In genomic region chr2:111705711-111706323, GRCh38 we compare ENCODE assay signal across 8 cellular contexts.
DNase-seq lines count a peak whose midpoint lies in the region; ATAC-seq and TF ChIP-seq lines count a peak whose summit lies in the region.

No MANE protein-coding gene starts in this region.

- ATAC-seq in HG02938 (IDR thresholded peaks at IDR 0.05; ENCODE audit: unreplicated experiment): peak; percentile 83

- H3K4me1 Mint-ChIP-seq in glutamatergic neuron (ENCODE audit: low read depth, unreplicated experiment): peaks cover 9% of the 10 kb centered on the region

- DNase-seq in activated gamma-delta T cell treated with Interleukin-2 at 50 U/mL for 16 hours (peak; percentile 22), activated gamma-delta T cell (lab: John Stamatoyannopoulos, UW) (no peak), NCI-H146 treated with DMSO at 0.1 percent for 48 hours (lab: John Stamatoyannopoulos, UW; ENCODE audit: unreplicated experiment) (peak; percentile 53), fibroblast of pulmonary artery (ENCODE audit: low read depth) (peak; percentile 67), smooth muscle cell of the brain vasculature (ENCODE audit: low read depth, low spot score) (peak; percentile 73), glutamatergic neuron (no peak)
- peak; percentile 20 to 34 for DNase-seq in activated CD4-positive, alpha-beta T cell treated with anti-CD3 and anti-CD28 coated beads, Interleukin-2, amount 50 U/mL, for 4 hours

- H3K9me3 Mint-ChIP-seq in glutamatergic neuron (ENCODE audit: unreplicated experiment): no peaks in the 10 kb centered on the region

- H3K4me3 Mint-ChIP-seq in glutamatergic neuron (ENCODE audit: unreplicated experiment): no peak overlapping the region

- no peak overlapping the region for H3K4me3 ChIP-seq in fibroblast of pulmonary artery (replicated peaks; ENCODE audit: low read depth, low read length)

- H3K27ac Mint-ChIP-seq in glutamatergic neuron (ENCODE audit: unreplicated experiment): no peak overlapping the region

- H3K36me3 Mint-ChIP-seq in glutamatergic neuron (ENCODE audit: unreplicated experiment): no peaks in the 10 kb centered on the region

- TF ChIP-seq CTCF in fibroblast of pulmonary artery (IDR thresholded peaks at IDR 0.05; ENCODE audit: low read length, missing control alignments): no peak
- TF ChIP-seq CTCF in glutamatergic neuron (IDR thresholded peaks at IDR 0.05; ENCODE audit: partially characterized antibody, unreplicated experiment): no peak

- peaks cover 3% of the 10 kb centered on the region for H3K27me3 Mint-ChIP-seq in glutamatergic neuron (ENCODE audit: unreplicated experiment)

Comparison
In these comparisons a context has a peak if more than half of its experiments do, and no peak if none do; other contexts are left out.
1. DNase-seq: peak in activated gamma-delta T cell treated with Interleukin-2 at 50 U/mL for 16 hours (single experiment), NCI-H146 treated with DMSO at 0.1 percent for 48 hours (single experiment), activated CD4-positive, alpha-beta T cell treated with anti-CD3 and anti-CD28 coated beads, Interleukin-2, amount 50 U/mL, for 4 hours (2 of 2), fibroblast of pulmonary artery (single experiment) and smooth muscle cell of the brain vasculature (single experiment); none in activated gamma-delta T cell (single experiment) and glutamatergic neuron (single experiment).